ENCODE assay signal across 8 cellular contexts in genomic region chr15:73951044-73951561, GRCh38. TPM values are rescaled to one million over a fixed set of nuclear protein-coding genes. Genes with fewer than 3 reads are reported as not detected.
DNase-seq lines count a peak whose midpoint lies in the region; TF ChIP-seq lines count a peak whose summit lies in the region.

No MANE protein-coding gene starts in this region.

- peak; percentile 89 for DNase-seq in Daoy (ENCODE audit: low read depth)
- DNase-seq in HUDEP-2 (lab: John Stamatoyannopoulos, UW; ENCODE audit: unreplicated experiment in 76 of 76): peak in 67 of 76 experiments; percentile 5 to 75 (median 47)
- DNase-seq in Peyer's patch: peak; percentile 76 to 92 (median 76)
- DNase-seq in activated T-helper 1 cell treated with anti-CD3 and anti-CD28 coated beads, Interleukin-12 subunit alpha, Interleukin-12 subunit beta, Interleukin-2, Interleukin-4 antibody, amounts not matched to agents 30 ng/mL and 10 ng/mL and 1 ng/mL, durations not matched to agents 14 hours and 24 hours and 36 hours (ENCODE audit: low spot score): peak; percentile 56
- peak; percentile 97 for DNase-seq in esophagus muscularis mucosa (ENCODE audit: extremely low spot score)
- peak; percentile 99 for DNase-seq in myocyte (ENCODE audit: low read depth)
- peak; percentile 81 for DNase-seq in stimulated activated CD8-positive, alpha-beta memory T cell treated with anti-CD3 and anti-CD28 coated beads, Interleukin-4, amount 100 ng/mL, for 48 hours
- DNase-seq in NCI-H1048 (lab: John Stamatoyannopoulos, UW): no peak

- no peak overlapping the region for H3K4me3 Mint-ChIP-seq in activated T-helper 1 cell treated with anti-CD3 and anti-CD28 coated beads, Interleukin-12 subunit alpha, Interleukin-12 subunit beta, Interleukin-2, Interleukin-4 antibody, amounts not matched to agents 30 ng/mL and 10 ng/mL and 1 ng/mL, durations not matched to agents 14 hours and 24 hours and 36 hours

- H3K4me1 Mint-ChIP-seq in activated T-helper 1 cell treated with anti-CD3 and anti-CD28 coated beads, Interleukin-12 subunit alpha, Interleukin-12 subunit beta, Interleukin-2, Interleukin-4 antibody, amounts not matched to agents 30 ng/mL and 10 ng/mL and 1 ng/mL, durations not matched to agents 14 hours and 24 hours and 36 hours (ENCODE audit: low read depth): peaks cover 5% of the 10 kb centered on the region

- H3K9me3 ChIP-seq in Peyer's patch (no peaks in the 10 kb centered on the region), esophagus muscularis mucosa (no peaks in the 10 kb centered on the region)

- H3K27ac ChIP-seq in Peyer's patch: peak overlapping the region; percentile 68 to 94 (median 88)
- peak overlapping the region; percentile 94 to 98 (median 96) for H3K27ac ChIP-seq in esophagus muscularis mucosa (replicated peaks in 1 of 4)

- no peaks in the 10 kb centered on the region for H3K36me3 Mint-ChIP-seq in activated T-helper 1 cell treated with anti-CD3 and anti-CD28 coated beads, Interleukin-12 subunit alpha, Interleukin-12 subunit beta, Interleukin-2, Interleukin-4 antibody, amounts not matched to agents 30 ng/mL and 10 ng/mL and 1 ng/mL, durations not matched to agents 14 hours and 24 hours and 36 hours (ENCODE audit: low read depth)

- H3K27ac Mint-ChIP-seq in activated T-helper 1 cell treated with anti-CD3 and anti-CD28 coated beads, Interleukin-12 subunit alpha, Interleukin-12 subunit beta, Interleukin-2, Interleukin-4 antibody, amounts not matched to agents 30 ng/mL and 10 ng/mL and 1 ng/mL, durations not matched to agents 14 hours and 24 hours and 36 hours: no peak overlapping the region

- TF ChIP-seq POLR2A in Peyer's patch (IDR thresholded peaks at IDR 0.05) (no peak), esophagus muscularis mucosa (IDR thresholded peaks at IDR 0.05; ENCODE audit: low read depth) (no peak)

- H3K36me3 ChIP-seq in Peyer's patch: no peaks in the 10 kb centered on the region
- H3K36me3 ChIP-seq in esophagus muscularis mucosa: peaks cover 14 to 35% (median 30%) of the 10 kb centered on the region in 4 donors

- H3K9me3 Mint-ChIP-seq in activated T-helper 1 cell treated with anti-CD3 and anti-CD28 coated beads, Interleukin-12 subunit alpha, Interleukin-12 subunit beta, Interleukin-2, Interleukin-4 antibody, amounts not matched to agents 30 ng/mL and 10 ng/mL and 1 ng/mL, durations not matched to agents 14 hours and 24 hours and 36 hours: no peaks in the 10 kb centered on the region

- TF ChIP-seq EP300 in esophagus muscularis mucosa (IDR thresholded peaks at IDR 0.05): no peak

- peaks cover 3% of the 10 kb centered on the region for H3K27me3 Mint-ChIP-seq in activated T-helper 1 cell treated with anti-CD3 and anti-CD28 coated beads, Interleukin-12 subunit alpha, Interleukin-12 subunit beta, Interleukin-2, Interleukin-4 antibody, amounts not matched to agents 30 ng/mL and 10 ng/mL and 1 ng/mL, durations not matched to agents 14 hours and 24 hours and 36 hours (ENCODE audit: insufficient read depth)

- 1% methylated on average over 9 of the region's 14 CpGs for WGBS in esophagus muscularis mucosa

- H3K27me3 ChIP-seq in Peyer's patch (no peaks in the 10 kb centered on the region), esophagus muscularis mucosa (no peaks in the 10 kb centered on the region)

- TF ChIP-seq CTCF in Peyer's patch (IDR thresholded peaks at IDR 0.05) (peak in 5 of 6 experiments; percentile 42 to 70 (median 67)), esophagus muscularis mucosa (IDR thresholded peaks at IDR 0.05) (peak; percentile 81 to 95 (median 92))

- H3K4me1 ChIP-seq in Peyer's patch (peaks cover 3 to 19% (median 11%) of the 10 kb centered on the region in 4 donors), esophagus muscularis mucosa (peaks cover 29 to 43% (median 39%) of the 10 kb centered on the region in 4 donors)

- H3K4me3 ChIP-seq in Peyer's patch (no peak overlapping the region), esophagus muscularis mucosa (no peak overlapping the region)

- intact Hi-C loops in activated T-helper 1 cell treated with anti-CD3 and anti-CD28 coated beads, Interleukin-12 subunit alpha, Interleukin-12 subunit beta, Interleukin-2, Interleukin-4 antibody, amounts not matched to agents 30 ng/mL and 10 ng/mL and 1 ng/mL, durations not matched to agents 14 hours and 24 hours and 36 hours (cut with micrococcal nuclease): loop anchor here (1.0 to 2.0 kb wide), 3 partner anchors 8 to 54 kb away; no protein-coding TSS in a partner anchor
- intact Hi-C loops in esophagus muscularis mucosa (cut with DNase I): loop anchor here (1.0 kb wide), 1 partner anchor 13 kb away; no protein-coding TSS in a partner anchor

RNA-seq across cellular contexts. Expression of gene LOXL1, which starts 24.8 kb away (rescaled TPM):
- total RNA-seq in Daoy (2014; rRNA removed; shearing (Covaris generic)): 125 and 161 TPM in 2 replicates
- 1 to 10 TPM; 1.8 to 8.3 (median 5.4) TPM for total RNA-seq in Peyer's patch
- 0.34 and 1.3 TPM in 2 replicates for total RNA-seq in activated T-helper 1 cell treated with anti-CD3 and anti-CD28 coated beads, Interleukin-12 subunit alpha, Interleukin-12 subunit beta, Interleukin-2, Interleukin-4 antibody, amounts not matched to agents 30 ng/mL and 10 ng/mL and 1 ng/mL, durations not matched to agents 14 hours and 24 hours and 36 hours
- 10 to 100 TPM; 19.7 to 84.3 (median 39.1) TPM for total RNA-seq in esophagus muscularis mucosa
- total RNA-seq in myocyte: 129 and 136 TPM in 2 replicates
- 758 TPM for polyA plus RNA-seq in myocyte (2012)

RNA-seq across cellular contexts. Expression of gene STOML1, which starts 41.0 kb away (rescaled TPM):
- 14.1 and 19.9 TPM in 2 replicates for total RNA-seq in Daoy (2014; rRNA removed; shearing (Covaris generic))
- 10 to 100 TPM in 3 of 4 donors, not detected in 1; 10.9 to 24.5 (median 13.5) TPM for total RNA-seq in Peyer's patch
- 10.6 and 11.6 TPM in 2 replicates for total RNA-seq in activated T-helper 1 cell treated with anti-CD3 and anti-CD28 coated beads, Interleukin-12 subunit alpha, Interleukin-12 subunit beta, Interleukin-2, Interleukin-4 antibody, amounts not matched to agents 30 ng/mL and 10 ng/mL and 1 ng/mL, durations not matched to agents 14 hours and 24 hours and 36 hours
- 10 to 100 TPM in 2 of 4 donors, 1 to 10 TPM in 2; 7.9 to 25.4 (median 14.9) TPM for total RNA-seq in esophagus muscularis mucosa
- 32.2 and 35.1 TPM in 2 replicates for total RNA-seq in myocyte
- 52.1 TPM for polyA plus RNA-seq in myocyte (2012)

RNA-seq across cellular contexts. Expression of gene PML, which starts 43.4 kb away (rescaled TPM):
- total RNA-seq in Daoy (2014; rRNA removed; shearing (Covaris generic)): 42.0 and 46.5 TPM in 2 replicates
- total RNA-seq in Peyer's patch (100 to 1,000 TPM in 1 of 4 donors, 10 to 100 TPM in 3; 52.4 to 116 (median 82.9) TPM), esophagus muscularis mucosa (10 to 100 TPM; 48.0 to 61.6 (median 57.2) TPM), myocyte (33.8 and 43.0 TPM in 2 replicates)
- 62.0 and 63.6 TPM in 2 replicates for total RNA-seq in activated T-helper 1 cell treated with anti-CD3 and anti-CD28 coated beads, Interleukin-12 subunit alpha, Interleukin-12 subunit beta, Interleukin-2, Interleukin-4 antibody, amounts not matched to agents 30 ng/mL and 10 ng/mL and 1 ng/mL, durations not matched to agents 14 hours and 24 hours and 36 hours
- polyA plus RNA-seq in myocyte (2012): 72.6 TPM
